ENCODE assay signal across 8 cellular contexts in the genomic region with DNA sequence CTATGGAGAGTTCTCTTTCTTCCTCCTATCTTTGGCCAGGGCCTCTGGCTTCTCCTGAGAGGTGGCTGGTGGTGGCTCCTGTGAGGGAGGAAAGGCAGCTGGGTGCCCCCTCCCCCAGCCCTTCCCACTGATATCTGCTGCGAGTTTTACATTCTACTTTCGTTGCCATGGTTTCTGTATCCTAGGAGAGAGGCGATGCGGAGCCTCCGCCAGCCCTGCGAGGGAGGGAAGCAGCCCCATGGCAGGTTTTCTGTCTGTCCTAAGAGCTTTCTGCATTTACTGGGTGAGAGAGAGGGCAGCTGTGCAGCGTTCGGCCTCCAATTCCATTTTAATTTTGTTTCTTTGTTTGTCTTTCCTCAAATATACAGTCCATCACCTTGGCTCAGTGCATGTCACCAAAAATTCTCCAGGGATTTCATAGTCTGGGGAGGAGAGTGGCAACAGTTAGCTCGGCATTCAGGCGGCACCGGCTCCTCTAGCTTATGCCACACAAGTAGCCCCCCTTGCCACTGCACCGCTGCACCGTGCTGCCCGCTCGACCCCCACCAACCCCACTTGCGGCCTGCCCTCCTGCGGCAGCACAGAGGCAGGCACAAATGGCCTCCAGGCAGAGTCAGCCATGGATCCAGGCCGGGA. TPM values are rescaled to one million over a fixed set of nuclear protein-coding genes. Genes with fewer than 3 reads are reported as not detected.
DNase-seq lines count a peak whose midpoint lies in the region; ATAC-seq and TF ChIP-seq lines count a peak whose summit lies in the region.

No MANE protein-coding gene starts in this region.

- H3K27me3 Mint-ChIP-seq in activated CD8-positive, alpha-beta memory T cell treated with anti-CD3 and anti-CD28 coated beads, Interleukin-2, amount 10 ng/mL, durations not matched to agents 7 days and 5 days: no peaks in the 10 kb centered on the region

- H3K36me3 ChIP-seq in mucosa of rectum (ENCODE audit: control insufficient read depth in 2 of 2, insufficient read depth in 2 of 2, low read length in 2 of 2) (peaks cover 34 to 36% of the 10 kb centered on the region in 2 donors), uterus (no peaks in the 10 kb centered on the region)

- no peak for TF ChIP-seq POLR2A in uterus (IDR thresholded peaks at IDR 0.05)

- TF ChIP-seq CTCF in uterus (IDR thresholded peaks at IDR 0.05): no peak

- intact Hi-C loops in uterus (cut with DNase I; ENCODE audit: low total_unique reads): loop anchor here (10.0 kb wide), 2 partner anchors 60 to 380 kb away; partner anchors contain the start of gene DDIT4

- CTCF ChIA-PET in activated CD8-positive, alpha-beta memory T cell treated with anti-CD3 and anti-CD28 coated beads, Interleukin-2, amount 10 ng/mL, durations not matched to agents 7 days and 5 days (lab: Charles Lee): interaction anchor here (1.0 to 12.6 kb wide), 20 partner anchors 8 to 561 kb away, joined by 3 to 141 read pairs (median 27); partner anchors contain the start of genes ANAPC16, ASCC1, DDIT4 and DNAJB12

- H3K36me3 Mint-ChIP-seq in activated CD8-positive, alpha-beta memory T cell treated with anti-CD3 and anti-CD28 coated beads, Interleukin-2, amount 10 ng/mL, durations not matched to agents 7 days and 5 days: peaks cover 18% of the 10 kb centered on the region

- no peak overlapping the region for H3K4me3 ChIP-seq in mucosa of rectum (ENCODE audit: low read length in 2 of 2)
- no peak overlapping the region for H3K4me3 ChIP-seq in uterus

- H3K27me3 ChIP-seq in mucosa of rectum (ENCODE audit: control insufficient read depth in 2 of 2, insufficient read depth in 2 of 2, low read length in 2 of 2) (no peaks in the 10 kb centered on the region), uterus (no peaks in the 10 kb centered on the region)

- peak overlapping the region; percentile 90 for H3K27ac Mint-ChIP-seq in activated CD8-positive, alpha-beta memory T cell treated with anti-CD3 and anti-CD28 coated beads, Interleukin-2, amount 10 ng/mL, durations not matched to agents 7 days and 5 days

- peak overlapping the region in 1 of 2 donors; percentile 14 for H3K9ac ChIP-seq in mucosa of rectum (ENCODE audit: low read depth in 1 of 2, low read length in 2 of 2)

- DNase-seq in activated CD8-positive, alpha-beta memory T cell treated with anti-CD3 and anti-CD28 coated beads, Interleukin-2, amount 10 ng/mL, durations not matched to agents 7 days and 5 days: no peak
- DNase-seq in activated CD8-positive, alpha-beta memory T cell treated with anti-CD3 and anti-CD28 coated beads, Interleukin-2, amount 50 U/mL, for 48 hours: no peak
- DNase-seq in NCI-H510A (lab: John Stamatoyannopoulos, UW): peak; percentile 40
- DNase-seq in cerebellar cortex (ENCODE audit: low spot score): peak; percentile 62
- peak in 1 of 2 donors; percentile 56 for DNase-seq in uterus
- no peak for DNase-seq in inferior parietal cortex (ENCODE audit: extremely low spot score)

- H3K9me3 Mint-ChIP-seq in activated CD8-positive, alpha-beta memory T cell treated with anti-CD3 and anti-CD28 coated beads, Interleukin-2, amount 10 ng/mL, durations not matched to agents 7 days and 5 days (ENCODE audit: low read depth): no peaks in the 10 kb centered on the region

- H3K4me1 ChIP-seq in mucosa of rectum (ENCODE audit: control insufficient read depth in 2 of 2, insufficient read depth in 2 of 2, low read length in 2 of 2): peaks cover 41% of the 10 kb centered on the region in 2 donors
- peaks cover 12 to 26% of the 10 kb centered on the region in 2 donors for H3K4me1 ChIP-seq in uterus

- H3K9me3 ChIP-seq in mucosa of rectum (ENCODE audit: control insufficient read depth in 2 of 2, low read length in 2 of 2): no peaks in the 10 kb centered on the region
- no peaks in the 10 kb centered on the region for H3K9me3 ChIP-seq in uterus

- ATAC-seq in activated CD8-positive, alpha-beta memory T cell treated with anti-CD3 and anti-CD28 coated beads, Interleukin-2, amount 10 ng/mL, durations not matched to agents 7 days and 5 days: peak; percentile 2
- no peak for ATAC-seq in GM19035 (IDR thresholded peaks at IDR 0.05; ENCODE audit: unreplicated experiment)

- peak overlapping the region; percentile 64 to 77 for H3K27ac ChIP-seq in mucosa of rectum (ENCODE audit: low read depth in 2 of 2, low read length in 2 of 2)
- H3K27ac ChIP-seq in uterus: peak overlapping the region; percentile 75 to 87

- peaks cover 80% of the 10 kb centered on the region for H3K4me1 Mint-ChIP-seq in activated CD8-positive, alpha-beta memory T cell treated with anti-CD3 and anti-CD28 coated beads, Interleukin-2, amount 10 ng/mL, durations not matched to agents 7 days and 5 days

- H3K4me3 Mint-ChIP-seq in activated CD8-positive, alpha-beta memory T cell treated with anti-CD3 and anti-CD28 coated beads, Interleukin-2, amount 10 ng/mL, durations not matched to agents 7 days and 5 days: peak overlapping the region; percentile 59

RNA-seq across cellular contexts. Expression of gene DNAJB12, which starts 20.4 kb away (rescaled TPM):
- total RNA-seq in activated CD8-positive, alpha-beta memory T cell treated with anti-CD3 and anti-CD28 coated beads, Interleukin-2, amount 10 ng/mL, durations not matched to agents 7 days and 5 days: 10 to 100 TPM; 25.5 to 31.4 TPM
- total RNA-seq in uterus: 10 to 100 TPM; 18.4 to 34.8 (median 22.7) TPM

Comparison
In these comparisons a context has a peak if more than half of its experiments do, and no peak if none do; other contexts are left out.
1. DNase-seq: peak in NCI-H510A (single experiment) and cerebellar cortex (single experiment); none in activated CD8-positive, alpha-beta memory T cell treated with anti-CD3 and anti-CD28 coated beads, Interleukin-2, amount 10 ng/mL, durations not matched to agents 7 days and 5 days (single experiment), activated CD8-positive, alpha-beta memory T cell treated with anti-CD3 and anti-CD28 coated beads, Interleukin-2, amount 50 U/mL, for 48 hours (single experiment) and inferior parietal cortex (single experiment).